ENCODE assay signal across 23 cellular contexts in the genomic region with DNA sequence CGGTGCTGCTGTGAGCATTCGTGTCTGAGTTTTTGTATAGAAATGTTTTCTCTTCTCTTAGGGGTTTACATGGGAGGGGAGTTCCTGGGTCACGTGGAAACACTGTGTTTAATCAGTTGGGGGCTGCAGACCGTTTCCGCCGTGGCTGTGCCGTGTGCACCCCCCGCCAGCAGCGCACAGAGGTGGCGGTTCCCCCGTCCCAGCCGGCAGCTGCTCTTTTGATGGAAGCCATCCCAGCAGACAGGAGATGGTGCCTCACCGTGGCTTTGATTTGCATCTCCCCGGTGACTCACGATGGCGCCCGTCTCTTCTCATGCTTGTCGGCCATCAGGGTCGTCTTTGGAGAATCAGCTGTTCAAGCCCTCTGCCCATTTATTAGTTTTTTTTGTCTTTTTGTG. TPM values are rescaled to one million over a fixed set of nuclear protein-coding genes. Genes with fewer than 3 reads are reported as not detected.
DNase-seq lines count a peak whose midpoint lies in the region; ATAC-seq and TF ChIP-seq lines count a peak whose summit lies in the region.
"Had no signal": no experiment of that assay in that cellular context is flagged by ENCODE, and none has a peak within 500 bp of the region (broad histone marks: within the 10 kb centered on the region; RNA-seq: fewer than 3 reads in every experiment).

No MANE protein-coding gene starts in this region.

- H3K4me1 Mint-ChIP-seq in glutamatergic neuron (ENCODE audit: low read depth, unreplicated experiment), result peaks cover 2% of the 10 kb centered on the region
- H3K4me1 Mint-ChIP-seq in activated T-helper 2 cell treated with anti-CD3 and anti-CD28 coated beads, Interferon-gamma antibody, Interleukin-2, Interleukin-4, amounts not matched to agents 10 μg/mL and 5 μg/mL and 100 μg/mL, durations not matched to agents 14 hours and 24 hours and 36 hours (ENCODE audit: low read depth), result no peaks in the 10 kb centered on the region

- peaks cover 34% of the 10 kb centered on the region for H3K9me3 Mint-ChIP-seq in glutamatergic neuron (ENCODE audit: unreplicated experiment)
- H3K9me3 Mint-ChIP-seq in activated T-helper 2 cell treated with anti-CD3 and anti-CD28 coated beads, Interferon-gamma antibody, Interleukin-2, Interleukin-4, amounts not matched to agents 10 μg/mL and 5 μg/mL and 100 μg/mL, durations not matched to agents 14 hours and 24 hours and 36 hours, result no peaks in the 10 kb centered on the region

- H3K9me3 ChIP-seq in left ventricle myocardium inferior (replicated peaks), result no peaks in the 10 kb centered on the region
- no peaks in the 10 kb centered on the region for H3K9me3 ChIP-seq in psoas muscle

- H3K27ac Mint-ChIP-seq in glutamatergic neuron (ENCODE audit: unreplicated experiment), result peak overlapping the region; percentile 55
- no peak overlapping the region for H3K27ac Mint-ChIP-seq in activated T-helper 2 cell treated with anti-CD3 and anti-CD28 coated beads, Interferon-gamma antibody, Interleukin-2, Interleukin-4, amounts not matched to agents 10 μg/mL and 5 μg/mL and 100 μg/mL, durations not matched to agents 14 hours and 24 hours and 36 hours

- peaks cover 33% of the 10 kb centered on the region for H3K36me3 Mint-ChIP-seq in glutamatergic neuron (ENCODE audit: unreplicated experiment)
- H3K36me3 Mint-ChIP-seq in activated T-helper 2 cell treated with anti-CD3 and anti-CD28 coated beads, Interferon-gamma antibody, Interleukin-2, Interleukin-4, amounts not matched to agents 10 μg/mL and 5 μg/mL and 100 μg/mL, durations not matched to agents 14 hours and 24 hours and 36 hours (ENCODE audit: low read depth), result no peaks in the 10 kb centered on the region

- intact Hi-C loops in Right ventricle myocardium superior (cut with DNase I) (no loop called here), left ventricle myocardium inferior (cut with micrococcal nuclease) (no loop called here), psoas muscle (cut with DNase I) (no loop called here)
- intact Hi-C loops in activated T-helper 2 cell treated with anti-CD3 and anti-CD28 coated beads, Interferon-gamma antibody, Interleukin-2, Interleukin-4, amounts not matched to agents 10 μg/mL and 5 μg/mL and 100 μg/mL, durations not matched to agents 14 hours and 24 hours and 36 hours (cut with micrococcal nuclease), result no loop called here

- H3K27me3 Mint-ChIP-seq in glutamatergic neuron (ENCODE audit: unreplicated experiment), result peaks cover 15% of the 10 kb centered on the region
- H3K27me3 Mint-ChIP-seq in activated T-helper 2 cell treated with anti-CD3 and anti-CD28 coated beads, Interferon-gamma antibody, Interleukin-2, Interleukin-4, amounts not matched to agents 10 μg/mL and 5 μg/mL and 100 μg/mL, durations not matched to agents 14 hours and 24 hours and 36 hours (ENCODE audit: low read depth), result no peaks in the 10 kb centered on the region

- no peak for ATAC-seq in Right ventricle myocardium superior (ENCODE audit: poor library complexity)
- ATAC-seq in psoas muscle, result no peak
- ATAC-seq in HG03095 (IDR thresholded peaks at IDR 0.05; ENCODE audit: unreplicated experiment), result no peak

- 91 to 95% (median 94%) methylated on average over 19 of the region's 19 CpGs for WGBS in psoas muscle, 3 donors

- no peaks in the 10 kb centered on the region for H3K27me3 ChIP-seq in left ventricle myocardium inferior (ENCODE audit: low read depth)
- no peaks in the 10 kb centered on the region for H3K27me3 ChIP-seq in psoas muscle (ENCODE audit: insufficient read depth in 3 of 3, low read length in 2 of 3)

- H3K27ac ChIP-seq in left ventricle myocardium inferior (replicated peaks) (no peak overlapping the region), psoas muscle (no peak overlapping the region)
- H3K27ac ChIP-seq: PC-9 had no signal

- H3K4me1 ChIP-seq in left ventricle myocardium inferior (no peaks in the 10 kb centered on the region), psoas muscle (peaks cover 7% of the 10 kb centered on the region)

- DNase-seq in Right ventricle myocardium superior (peak; percentile 29), left ventricle myocardium inferior (no peak), NCI-H526 treated with DMSO at 0.1 percent for 48 hours (lab: John Stamatoyannopoulos, UW) (peak; percentile 9), glutamatergic neuron (peak; percentile 3), psoas muscle (peak; percentile 10 to 28)
- no peak for DNase-seq in activated T-helper 2 cell treated with anti-CD3 and anti-CD28 coated beads, Interferon-gamma antibody, Interleukin-2, Interleukin-4, amounts not matched to agents 10 μg/mL and 5 μg/mL and 100 μg/mL, durations not matched to agents 14 hours and 24 hours and 36 hours (ENCODE audit: low spot score)
- DNase-seq: 8988T, Calu3, DMS153, KBM-7, NCI-H1105 treated with DMSO at 0.1 percent for 48 hours, NCI-H146, NCI-H1930, NCI-H446 treated with DMSO at 0.1 percent for 48 hours, PC-9, RPMI8226, SHP77 treated with DMSO at 0.1 percent for 48 hours had no signal

- H3K36me3 ChIP-seq in left ventricle myocardium inferior (peaks cover 89% of the 10 kb centered on the region), psoas muscle (ENCODE audit: insufficient read depth in 1 of 2, low read depth in 1 of 2) (peaks cover 2 to 78% of the 10 kb centered on the region in 2 donors)

- no peak overlapping the region for H3K4me3 Mint-ChIP-seq in glutamatergic neuron (ENCODE audit: unreplicated experiment)
- H3K4me3 Mint-ChIP-seq in activated T-helper 2 cell treated with anti-CD3 and anti-CD28 coated beads, Interferon-gamma antibody, Interleukin-2, Interleukin-4, amounts not matched to agents 10 μg/mL and 5 μg/mL and 100 μg/mL, durations not matched to agents 14 hours and 24 hours and 36 hours (ENCODE audit: low read depth), result no peak overlapping the region

- TF ChIP-seq CTCF in left ventricle myocardium inferior (IDR thresholded peaks at IDR 0.05; ENCODE audit: borderline replicate concordance) (no peak), glutamatergic neuron (IDR thresholded peaks at IDR 0.05; ENCODE audit: partially characterized antibody, unreplicated experiment) (no peak), psoas muscle (IDR thresholded peaks at IDR 0.05) (no peak)

- H3K4me3 ChIP-seq in left ventricle myocardium inferior (no peak overlapping the region), psoas muscle (no peak overlapping the region)
- H3K4me3 ChIP-seq: PC-9 had no signal

RNA-seq across cellular contexts. Expression of a gene that starts 34.9 kb away (rescaled TPM):
- not detected for total RNA-seq in Right ventricle myocardium superior
- total RNA-seq in left ventricle myocardium inferior, result not detected
- not detected for total RNA-seq in glutamatergic neuron (ENCODE audit: unreplicated experiment)
- total RNA-seq in psoas muscle, result not detected
- not detected for polyA plus RNA-seq in psoas muscle
- not detected in 2 replicates for total RNA-seq in activated T-helper 2 cell treated with anti-CD3 and anti-CD28 coated beads, Interferon-gamma antibody, Interleukin-2, Interleukin-4, amounts not matched to agents 10 μg/mL and 5 μg/mL and 100 μg/mL, durations not matched to agents 14 hours and 24 hours and 36 hours
- total RNA-seq: Calu3, H4, HT1080, LHCN-M2, MCF 10A, PC-9 had no signal
- polyA plus RNA-seq: BJ had no signal

Comparison
In these comparisons a context has a peak if more than half of its experiments do, and no peak if none do; other contexts are left out.
1. DNase-seq: peak in Right ventricle myocardium superior (single experiment), NCI-H526 treated with DMSO at 0.1 percent for 48 hours (single experiment), glutamatergic neuron (single experiment) and psoas muscle (2 of 2); none in left ventricle myocardium inferior (single experiment) and activated T-helper 2 cell treated with anti-CD3 and anti-CD28 coated beads, Interferon-gamma antibody, Interleukin-2, Interleukin-4, amounts not matched to agents 10 μg/mL and 5 μg/mL and 100 μg/mL, durations not matched to agents 14 hours and 24 hours and 36 hours (single experiment).